In genomic region chr4:6614701-6615230, GRCh38 we compare ENCODE assay signal across 1 cellular context.
TF ChIP-seq lines count a peak whose summit lies in the region.

No MANE protein-coding gene starts in this region.

TF ChIP-seq in IMR-90, 13 proteins besides CTCF, POLR2A, EP300 and RAD21:
- no peak for TF ChIP-seq RFX5 (IDR thresholded peaks at IDR 0.05; ENCODE audit: low read depth, low read length)
